23 cellular contexts compared by ENCODE assay signal in genomic region chr5:15844253-15844652, GRCh38.
"Had no signal": no experiment of that assay in that cellular context is flagged by ENCODE, and none has a peak within 500 bp of the region (broad histone marks: within the 10 kb centered on the region; RNA-seq: fewer than 3 reads in every experiment).

No MANE protein-coding gene starts in this region.

- H3K9me3 ChIP-seq: ascending aorta, lower lobe of right lung, right lobe of liver, transverse colon, uterus had no signal

- H3K4me3 ChIP-seq: ascending aorta, breast epithelium, lower lobe of right lung, mucosa of descending colon, right lobe of liver, skin epidermis, transverse colon, uterus had no signal

- H3K27me3 ChIP-seq: ascending aorta, breast epithelium, foreskin keratinocyte, right lobe of liver, transverse colon, uterus had no signal

- H3K36me3 ChIP-seq: ascending aorta, breast epithelium, lower lobe of right lung, right lobe of liver, transverse colon, uterus had no signal

- DNase-seq: activated CD4-positive, alpha-beta T cell treated with anti-CD3 and anti-CD28 coated beads for 1 hour; activated CD4-positive, alpha-beta T cell treated with anti-CD3 and anti-CD28 coated beads, Interleukin-2, amount 50 U/mL, for 1 hour; activated T-cell treated with anti-CD3 and anti-CD28 coated beads, Interleukin-2, amount 50 U/mL, for 1 hour; effector CD4-positive, alpha-beta T cell; erythroblast; foreskin keratinocyte; hippocampal formation; lower lobe of right lung; mesendoderm; mucosa of descending colon; naive B cell; nucleus accumbens; right lobe of liver; stimulated activated CD4-positive, alpha-beta T cell treated with anti-CD3 and anti-CD28 coated beads, Interleukin-2, amount 100 ng/mL, for 24 hours; T-helper 1 cell; transverse colon; uterus had no signal

- H3K27ac ChIP-seq: ascending aorta, breast epithelium, foreskin keratinocyte, lower lobe of right lung, parathyroid adenoma, right lobe of liver, skin epidermis, transverse colon, uterus had no signal

- H3K4me1 ChIP-seq: ascending aorta, breast epithelium, foreskin keratinocyte, lower lobe of right lung, parathyroid adenoma, right lobe of liver, transverse colon, uterus had no signal

- ATAC-seq: activated naive CD4-positive, alpha-beta T cell treated with anti-CD3 and anti-CD28 coated beads, Interleukin-2, amount 50 U/mL, for 72 hours; foreskin keratinocyte; lower lobe of right lung; mucosa of descending colon; right lobe of liver; stimulated activated effector memory CD8-positive, alpha-beta T cell treated with anti-CD3 and anti-CD28 coated beads, Interleukin-12 subunit alpha, Interleukin-12 subunit beta, amount 100 ng/mL, for 72 hours had no signal
